Comparison of ENCODE assay signal across 11 cellular contexts in the genomic region with DNA sequence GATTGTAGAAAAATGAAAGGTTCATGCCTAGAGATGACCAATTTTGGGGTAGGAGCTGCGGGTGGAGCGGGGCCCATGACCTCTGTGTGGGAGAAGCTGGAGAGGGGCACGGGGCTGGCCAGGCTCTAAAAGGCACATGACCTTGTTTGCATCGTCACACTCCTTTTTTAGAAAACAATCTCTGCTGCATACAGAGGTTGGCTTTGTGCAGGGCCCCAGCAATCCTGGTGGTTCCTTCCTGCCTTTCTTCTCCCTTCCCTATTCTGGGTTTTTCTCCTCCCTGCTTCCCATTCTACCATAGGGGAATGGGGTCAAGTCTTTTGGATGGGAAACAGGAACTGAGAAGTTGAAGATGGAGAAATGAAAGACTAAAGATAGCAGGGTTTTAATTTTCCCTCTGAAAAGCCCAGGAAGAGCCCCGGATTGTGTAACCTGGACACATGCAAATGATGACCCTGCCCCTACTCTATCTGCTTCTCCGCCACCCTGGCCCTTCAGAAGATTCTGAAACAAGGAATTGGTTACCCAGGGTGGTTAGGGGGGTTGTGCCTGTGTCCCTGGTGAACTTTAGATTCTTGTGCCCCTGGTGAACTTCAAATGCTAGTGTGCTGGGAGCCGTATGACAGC. TPM values are rescaled to one million over a fixed set of nuclear protein-coding genes. Genes with fewer than 3 reads are reported as not detected.
DNase-seq lines count a peak whose midpoint lies in the region; ATAC-seq and TF ChIP-seq lines count a peak whose summit lies in the region.
"Had no signal": no experiment of that assay in that cellular context is flagged by ENCODE, and none has a peak within 500 bp of the region (broad histone marks: within the 10 kb centered on the region; RNA-seq: fewer than 3 reads in every experiment).

No MANE protein-coding gene starts in this region.

- H3K27ac Mint-ChIP-seq in neural progenitor cell: peak overlapping the region; percentile 93

- peaks cover 90% of the 10 kb centered on the region for H4K20me1 ChIP-seq in neural progenitor cell (ENCODE audit: low read depth)

- H3K9me3 ChIP-seq in neural progenitor cell (ENCODE audit: low read depth) (no peaks in the 10 kb centered on the region), aorta (ENCODE audit: control insufficient read depth, low read length) (no peaks in the 10 kb centered on the region)
- H3K9me3 ChIP-seq: MG63 had no signal

- no peak overlapping the region for H3K4me2 ChIP-seq in neural progenitor cell

- no peak overlapping the region for H3K4me3 Mint-ChIP-seq in neural progenitor cell

- no peaks in the 10 kb centered on the region for H3F3A ChIP-seq in neural progenitor cell (ENCODE audit: low read depth)

- H2AFZ ChIP-seq in neural progenitor cell (replicated peaks): no peak overlapping the region

- WGBS in aorta, 2 donors: 59 to 63% methylated on average over 7 of the region's 7 CpGs

- H3K4me1 Mint-ChIP-seq in neural progenitor cell: peaks cover 78% of the 10 kb centered on the region

- H3K36me3 ChIP-seq in neural progenitor cell: no peaks in the 10 kb centered on the region
- H3K36me3 ChIP-seq in aorta (ENCODE audit: control insufficient read depth in 1 of 2, insufficient read depth in 2 of 2, low read length in 1 of 2): no peaks in the 10 kb centered on the region
- H3K36me3 ChIP-seq: MG63 had no signal

- intact Hi-C loops in Right ventricle myocardium superior (cut with DNase I) (no loop called here), aorta (cut with DNase I) (no loop called here)

- ATAC-seq in Right ventricle myocardium superior (ENCODE audit: poor library complexity): peak; percentile 6
- ATAC-seq in aorta (ENCODE audit: low FRiP score): peak; percentile 15
- no peak for ATAC-seq in GM21619 (IDR thresholded peaks at IDR 0.05; ENCODE audit: unreplicated experiment)

- H3K4me3 ChIP-seq in neural progenitor cell (no peak overlapping the region), aorta (ENCODE audit: low read length in 2 of 2) (no peak overlapping the region)
- H3K4me3 ChIP-seq: MG63 had no signal

- H3K4me1 ChIP-seq in neural progenitor cell (peaks cover 24% of the 10 kb centered on the region), aorta (ENCODE audit: control insufficient read depth in 1 of 2, insufficient read depth in 2 of 2, low read length in 2 of 2) (peaks cover 0 to 5% of the 10 kb centered on the region in 2 donors)

- TF ChIP-seq CTCF in neural progenitor cell (IDR thresholded peaks at IDR 0.05): no peak

- H3K9ac ChIP-seq in neural progenitor cell: no peak overlapping the region

- H3K27me3 ChIP-seq in neural progenitor cell: no peaks in the 10 kb centered on the region
- H3K27me3 ChIP-seq in aorta (ENCODE audit: control insufficient read depth in 1 of 2, insufficient read depth in 2 of 2, low read length in 1 of 2): no peaks in the 10 kb centered on the region
- H3K27me3 ChIP-seq: MG63 had no signal

- no peaks in the 10 kb centered on the region for H3K9me3 Mint-ChIP-seq in neural progenitor cell

- no peaks in the 10 kb centered on the region for H3K36me3 Mint-ChIP-seq in neural progenitor cell

- DNase-seq in SIG-M5 treated with dmso at 0.1 percent for 504 hours (lab: John Stamatoyannopoulos, UW; ENCODE audit: unreplicated experiment): peak; percentile 68
- no peak for DNase-seq in SIG-M5 (lab: John Stamatoyannopoulos, UW)
- no peak for DNase-seq in Right ventricle myocardium superior
- no peak for DNase-seq in neural progenitor cell (ENCODE audit: low spot score)
- DNase-seq in aorta: no peak
- no peak for DNase-seq in midbrain (lab: John Stamatoyannopoulos, UW)
- DNase-seq in cerebellar nuclear complex (lab: John Stamatoyannopoulos, UW): no peak
- DNase-seq: MG63, NCI-H748 treated with DMSO at 0.1 percent for 48 hours had no signal

- H3K27ac ChIP-seq in neural progenitor cell (no peak overlapping the region), aorta (ENCODE audit: low read depth in 1 of 2, low read length in 2 of 2) (peak overlapping the region; percentile 53 to 95)
- H3K27ac ChIP-seq: 22Rv1 had no signal

- H3K27me3 Mint-ChIP-seq in neural progenitor cell (ENCODE audit: insufficient read depth, low read depth): peaks cover 3% of the 10 kb centered on the region

- H3K79me2 ChIP-seq in neural progenitor cell (ENCODE audit: low read depth): peaks cover 85% of the 10 kb centered on the region

RNA-seq across cellular contexts. Expression of a gene that starts 53.9 kb away (rescaled TPM):
- 10.7 TPM for total RNA-seq in Right ventricle myocardium superior
- 26.1 and 31.7 TPM in 2 replicates for total RNA-seq in neural progenitor cell (ENCODE audit: low replicate concordance)
- 10 to 100 TPM; 55.2 to 72.4 TPM for total RNA-seq in aorta
- 10 to 100 TPM; 16.7 to 42.4 TPM for polyA plus RNA-seq in aorta
